In genomic region chr1:110312188-110313121, GRCh38 we compare ENCODE assay signal across 1 cellular context.
TF ChIP-seq lines count a peak whose summit lies in the region.

No MANE protein-coding gene starts in this region.

TF ChIP-seq in H1, 55 proteins besides CTCF, POLR2A, EP300 and RAD21 (continued from another document):
- TF ChIP-seq, protein P1, sequence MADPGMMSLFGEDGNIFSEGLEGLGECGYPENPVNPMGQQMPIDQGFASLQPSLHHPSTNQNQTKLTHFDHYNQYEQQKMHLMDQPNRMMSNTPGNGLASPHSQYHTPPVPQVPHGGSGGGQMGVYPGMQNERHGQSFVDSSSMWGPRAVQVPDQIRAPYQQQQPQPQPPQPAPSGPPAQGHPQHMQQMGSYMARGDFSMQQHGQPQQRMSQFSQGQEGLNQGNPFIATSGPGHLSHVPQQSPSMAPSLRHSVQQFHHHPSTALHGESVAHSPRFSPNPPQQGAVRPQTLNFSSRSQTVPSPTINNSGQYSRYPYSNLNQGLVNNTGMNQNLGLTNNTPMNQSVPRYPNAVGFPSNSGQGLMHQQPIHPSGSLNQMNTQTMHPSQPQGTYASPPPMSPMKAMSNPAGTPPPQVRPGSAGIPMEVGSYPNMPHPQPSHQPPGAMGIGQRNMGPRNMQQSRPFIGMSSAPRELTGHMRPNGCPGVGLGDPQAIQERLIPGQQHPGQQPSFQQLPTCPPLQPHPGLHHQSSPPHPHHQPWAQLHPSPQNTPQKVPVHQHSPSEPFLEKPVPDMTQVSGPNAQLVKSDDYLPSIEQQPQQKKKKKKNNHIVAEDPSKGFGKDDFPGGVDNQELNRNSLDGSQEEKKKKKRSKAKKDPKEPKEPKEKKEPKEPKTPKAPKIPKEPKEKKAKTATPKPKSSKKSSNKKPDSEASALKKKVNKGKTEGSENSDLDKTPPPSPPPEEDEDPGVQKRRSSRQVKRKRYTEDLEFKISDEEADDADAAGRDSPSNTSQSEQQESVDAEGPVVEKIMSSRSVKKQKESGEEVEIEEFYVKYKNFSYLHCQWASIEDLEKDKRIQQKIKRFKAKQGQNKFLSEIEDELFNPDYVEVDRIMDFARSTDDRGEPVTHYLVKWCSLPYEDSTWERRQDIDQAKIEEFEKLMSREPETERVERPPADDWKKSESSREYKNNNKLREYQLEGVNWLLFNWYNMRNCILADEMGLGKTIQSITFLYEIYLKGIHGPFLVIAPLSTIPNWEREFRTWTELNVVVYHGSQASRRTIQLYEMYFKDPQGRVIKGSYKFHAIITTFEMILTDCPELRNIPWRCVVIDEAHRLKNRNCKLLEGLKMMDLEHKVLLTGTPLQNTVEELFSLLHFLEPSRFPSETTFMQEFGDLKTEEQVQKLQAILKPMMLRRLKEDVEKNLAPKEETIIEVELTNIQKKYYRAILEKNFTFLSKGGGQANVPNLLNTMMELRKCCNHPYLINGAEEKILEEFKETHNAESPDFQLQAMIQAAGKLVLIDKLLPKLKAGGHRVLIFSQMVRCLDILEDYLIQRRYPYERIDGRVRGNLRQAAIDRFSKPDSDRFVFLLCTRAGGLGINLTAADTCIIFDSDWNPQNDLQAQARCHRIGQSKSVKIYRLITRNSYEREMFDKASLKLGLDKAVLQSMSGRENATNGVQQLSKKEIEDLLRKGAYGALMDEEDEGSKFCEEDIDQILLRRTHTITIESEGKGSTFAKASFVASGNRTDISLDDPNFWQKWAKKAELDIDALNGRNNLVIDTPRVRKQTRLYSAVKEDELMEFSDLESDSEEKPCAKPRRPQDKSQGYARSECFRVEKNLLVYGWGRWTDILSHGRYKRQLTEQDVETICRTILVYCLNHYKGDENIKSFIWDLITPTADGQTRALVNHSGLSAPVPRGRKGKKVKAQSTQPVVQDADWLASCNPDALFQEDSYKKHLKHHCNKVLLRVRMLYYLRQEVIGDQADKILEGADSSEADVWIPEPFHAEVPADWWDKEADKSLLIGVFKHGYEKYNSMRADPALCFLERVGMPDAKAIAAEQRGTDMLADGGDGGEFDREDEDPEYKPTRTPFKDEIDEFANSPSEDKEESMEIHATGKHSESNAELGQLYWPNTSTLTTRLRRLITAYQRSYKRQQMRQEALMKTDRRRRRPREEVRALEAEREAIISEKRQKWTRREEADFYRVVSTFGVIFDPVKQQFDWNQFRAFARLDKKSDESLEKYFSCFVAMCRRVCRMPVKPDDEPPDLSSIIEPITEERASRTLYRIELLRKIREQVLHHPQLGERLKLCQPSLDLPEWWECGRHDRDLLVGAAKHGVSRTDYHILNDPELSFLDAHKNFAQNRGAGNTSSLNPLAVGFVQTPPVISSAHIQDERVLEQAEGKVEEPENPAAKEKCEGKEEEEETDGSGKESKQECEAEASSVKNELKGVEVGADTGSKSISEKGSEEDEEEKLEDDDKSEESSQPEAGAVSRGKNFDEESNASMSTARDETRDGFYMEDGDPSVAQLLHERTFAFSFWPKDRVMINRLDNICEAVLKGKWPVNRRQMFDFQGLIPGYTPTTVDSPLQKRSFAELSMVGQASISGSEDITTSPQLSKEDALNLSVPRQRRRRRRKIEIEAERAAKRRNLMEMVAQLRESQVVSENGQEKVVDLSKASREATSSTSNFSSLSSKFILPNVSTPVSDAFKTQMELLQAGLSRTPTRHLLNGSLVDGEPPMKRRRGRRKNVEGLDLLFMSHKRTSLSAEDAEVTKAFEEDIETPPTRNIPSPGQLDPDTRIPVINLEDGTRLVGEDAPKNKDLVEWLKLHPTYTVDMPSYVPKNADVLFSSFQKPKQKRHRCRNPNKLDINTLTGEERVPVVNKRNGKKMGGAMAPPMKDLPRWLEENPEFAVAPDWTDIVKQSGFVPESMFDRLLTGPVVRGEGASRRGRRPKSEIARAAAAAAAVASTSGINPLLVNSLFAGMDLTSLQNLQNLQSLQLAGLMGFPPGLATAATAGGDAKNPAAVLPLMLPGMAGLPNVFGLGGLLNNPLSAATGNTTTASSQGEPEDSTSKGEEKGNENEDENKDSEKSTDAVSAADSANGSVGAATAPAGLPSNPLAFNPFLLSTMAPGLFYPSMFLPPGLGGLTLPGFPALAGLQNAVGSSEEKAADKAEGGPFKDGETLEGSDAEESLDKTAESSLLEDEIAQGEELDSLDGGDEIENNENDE (IDR thresholded peaks at IDR 0.05; ENCODE audit: insufficient replicate concordance, low read length), result no peak
- no peak for TF ChIP-seq FOSL1 (IDR thresholded peaks at IDR 0.05; ENCODE audit: insufficient read depth, low read depth, low read length)
- no peak for TF ChIP-seq CTBP2 (IDR thresholded peaks at IDR 0.05; ENCODE audit: borderline replicate concordance, insufficient read depth, insufficient read length, low read length)
- TF ChIP-seq CBX8 (IDR thresholded peaks at IDR 0.05; ENCODE audit: borderline replicate concordance, low read depth, low read length), result no peak
- no peak for TF ChIP-seq PHF8 (conservative IDR thresholded peaks at IDR 0.05; ENCODE audit: low read depth, low read length)
- no peak for TF ChIP-seq SRF (IDR thresholded peaks at IDR 0.05; ENCODE audit: low read depth, low read length)
- TF ChIP-seq NANOG (IDR thresholded peaks at IDR 0.05; ENCODE audit: insufficient read depth, low read depth, low read length, poor library complexity, severe bottlenecking), result no peak
- no peak for TF ChIP-seq ATF3 (IDR thresholded peaks at IDR 0.05; ENCODE audit: insufficient read depth, low read depth, low read length)
- no peak for TF ChIP-seq RXRA (IDR thresholded peaks at IDR 0.05; ENCODE audit: insufficient read depth, low read depth, low read length)
- TF ChIP-seq RFX5 (IDR thresholded peaks at IDR 0.05; ENCODE audit: borderline replicate concordance, low read depth, low read length), result no peak
- no peak for TF ChIP-seq JUN (IDR thresholded peaks at IDR 0.05; ENCODE audit: low read depth, low read length)
- TF ChIP-seq SP1 (IDR thresholded peaks at IDR 0.05; ENCODE audit: low read depth, low read length), result no peak
- peak; percentile 61; the same call in 1 of the 2 replicates for TF ChIP-seq TEAD4 (IDR thresholded peaks at IDR 0.05; ENCODE audit: low read depth, low read length)
- no peak for TF ChIP-seq HDAC2 (IDR thresholded peaks at IDR 0.05; ENCODE audit: borderline replicate concordance in 1 of 2, low read depth in 2 of 2, low read length in 2 of 2)
- TF ChIP-seq, protein P2, sequence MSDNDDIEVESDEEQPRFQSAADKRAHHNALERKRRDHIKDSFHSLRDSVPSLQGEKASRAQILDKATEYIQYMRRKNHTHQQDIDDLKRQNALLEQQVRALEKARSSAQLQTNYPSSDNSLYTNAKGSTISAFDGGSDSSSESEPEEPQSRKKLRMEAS (IDR thresholded peaks at IDR 0.05), result peak; percentile 10; the same call in 1 of the 2 replicates
- TF ChIP-seq SP2 (IDR thresholded peaks at IDR 0.05; ENCODE audit: low read length), result no peak
- TF ChIP-seq ASH2L (IDR thresholded peaks at IDR 0.05; ENCODE audit: low read length), result peak; percentile 50
- peak; percentile 70 for TF ChIP-seq KDM5A (IDR thresholded peaks at IDR 0.05; ENCODE audit: low read length)
- TF ChIP-seq GABPA (IDR thresholded peaks at IDR 0.05; ENCODE audit: borderline replicate concordance, insufficient read depth, low read length), result no peak
- TF ChIP-seq BRCA1 (IDR thresholded peaks at IDR 0.05; ENCODE audit: low read depth, low read length), result no peak
- no peak for TF ChIP-seq CREB1 (IDR thresholded peaks at IDR 0.05)
- 0 out of 2 replicates have a peak, but pooled peaks have one; percentile 67 for TF ChIP-seq SP4 (IDR thresholded peaks at IDR 0.05; ENCODE audit: low read length)
- no peak for TF ChIP-seq CHD1 (IDR thresholded peaks at IDR 0.05; ENCODE audit: low read depth, low read length)
- no peak for TF ChIP-seq JUND (IDR thresholded peaks at IDR 0.05; ENCODE audit: low read length)
- TF ChIP-seq MAFK (IDR thresholded peaks at IDR 0.05; ENCODE audit: low read depth, low read length), result peak; percentile 9; the same call in 1 of the 2 replicates
- no peak for TF ChIP-seq TBP (IDR thresholded peaks at IDR 0.05; ENCODE audit: low read depth, low read length)
- TF ChIP-seq SIX5 (IDR thresholded peaks at IDR 0.05; ENCODE audit: low read depth, low read length), result no peak
- no peak for TF ChIP-seq HDAC6 (IDR thresholded peaks at IDR 0.05; ENCODE audit: low read depth, low read length)
- no peak for TF ChIP-seq BCL11A (IDR thresholded peaks at IDR 0.05; ENCODE audit: low read depth in 2 of 2, low read length in 2 of 2)
- no peak for TF ChIP-seq TCF12 (IDR thresholded peaks at IDR 0.05; ENCODE audit: low read depth, low read length)
- no peak for TF ChIP-seq EGR1 (IDR thresholded peaks at IDR 0.05; ENCODE audit: borderline replicate concordance, low read depth, low read length)
- no peak for TF ChIP-seq SAP30 (IDR thresholded peaks at IDR 0.05; ENCODE audit: insufficient read depth, insufficient replicate concordance, low read length)
- no peak for TF ChIP-seq KDM4A (IDR thresholded peaks at IDR 0.05; ENCODE audit: low read depth, low read length, severe bottlenecking)
- no peak for TF ChIP-seq E2F6 (IDR thresholded peaks at IDR 0.05)
- TF ChIP-seq ATF2 (IDR thresholded peaks at IDR 0.05; ENCODE audit: low read length), result no peak
